Comparison of ENCODE assay signal across 8 cellular contexts in the genomic region with DNA sequence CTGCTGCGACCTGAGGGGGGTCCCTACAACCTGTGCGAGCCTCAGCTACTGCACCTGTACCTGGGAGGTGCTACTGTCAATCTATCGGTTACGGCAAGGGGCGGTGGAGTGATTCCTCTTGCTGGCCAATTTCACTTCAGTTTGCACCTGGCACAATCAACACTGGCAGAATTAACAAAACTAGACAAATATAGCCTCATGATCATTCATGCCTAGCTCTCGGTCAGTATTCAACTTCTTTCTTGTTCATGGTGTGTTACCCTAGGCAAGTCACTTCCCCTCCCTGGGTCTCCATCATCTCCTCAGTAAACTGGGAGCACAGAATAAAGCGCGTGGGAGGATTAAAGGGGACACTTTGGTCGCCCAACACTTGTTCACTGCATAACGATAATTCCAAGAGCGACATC. TPM values are rescaled to one million over a fixed set of nuclear protein-coding genes. Genes with fewer than 3 reads are reported as not detected.
DNase-seq lines count a peak whose midpoint lies in the region; ATAC-seq and TF ChIP-seq lines count a peak whose summit lies in the region.

No MANE protein-coding gene starts in this region.

- H3K4me3 Mint-ChIP-seq in effector memory CD8-positive, alpha-beta T cell, result peak overlapping the region; percentile 92 to 96

- H3K4me1 ChIP-seq in osteoblast (ENCODE audit: insufficient read depth, low read length), result peaks cover 43% of the 10 kb centered on the region

- peaks cover 10% of the 10 kb centered on the region for H3K36me3 ChIP-seq in osteoblast (ENCODE audit: insufficient read depth, low read length)

- no peaks in the 10 kb centered on the region for H3K9me3 ChIP-seq in osteoblast (ENCODE audit: low read depth, low read length)

- H3K27ac ChIP-seq in osteoblast (ENCODE audit: low read depth, low read length), result peak overlapping the region; percentile 79

- ATAC-seq in GM18870 (IDR thresholded peaks at IDR 0.05; ENCODE audit: unreplicated experiment), result peak; percentile 2
- no peak for ATAC-seq in effector memory CD8-positive, alpha-beta T cell (replicated peaks)
- no peak for ATAC-seq in GM21381 (IDR thresholded peaks at IDR 0.05; ENCODE audit: unreplicated experiment)

- H3K79me2 ChIP-seq in osteoblast (ENCODE audit: insufficient read depth, low read length), result peaks cover 61% of the 10 kb centered on the region

- peak overlapping the region; percentile 93 for H3K4me2 ChIP-seq in osteoblast (ENCODE audit: insufficient read depth, low read length)

- H3K9me3 Mint-ChIP-seq in effector memory CD8-positive, alpha-beta T cell, result no peaks in the 10 kb centered on the region

- TF ChIP-seq CTCF in osteoblast (IDR thresholded peaks at IDR 0.05; ENCODE audit: extremely low read depth, low read depth, low read length), result no peak

- H3K4me1 Mint-ChIP-seq in effector memory CD8-positive, alpha-beta T cell (ENCODE audit: low read depth in 2 of 2), result peaks cover 54 to 61% of the 10 kb centered on the region in 2 donors

- no peaks in the 10 kb centered on the region for H3K27me3 Mint-ChIP-seq in effector memory CD8-positive, alpha-beta T cell

- peak overlapping the region; percentile 81 for H3K4me3 ChIP-seq in osteoblast (ENCODE audit: insufficient read depth, low read length)

- peaks cover 15% of the 10 kb centered on the region for H4K20me1 ChIP-seq in osteoblast (ENCODE audit: insufficient read depth, low read length)

- no peaks in the 10 kb centered on the region for H3K27me3 ChIP-seq in osteoblast (ENCODE audit: insufficient read depth, low read length)

- DNase-seq in NAMALWA (ENCODE audit: low spot score) (peak; percentile 75), osteoblast (ENCODE audit: insufficient read length, low spot score, missing footprints) (peak; percentile 78), NCI-H345 treated with DMSO at 0.1 percent for 48 hours (lab: John Stamatoyannopoulos, UW; ENCODE audit: unreplicated experiment) (no peak), hypothalamus (lab: John Stamatoyannopoulos, UW) (no peak), DMS79 (lab: John Stamatoyannopoulos, UW) (no peak)
- no peak for DNase-seq in effector memory CD8-positive, alpha-beta T cell

- peaks cover 29% of the 10 kb centered on the region for H3K36me3 Mint-ChIP-seq in effector memory CD8-positive, alpha-beta T cell (ENCODE audit: insufficient read depth)

- peak overlapping the region; percentile 82 for H2AFZ ChIP-seq in osteoblast (ENCODE audit: low read length)

- H3K27ac Mint-ChIP-seq in effector memory CD8-positive, alpha-beta T cell, result peak overlapping the region; percentile 95 to 96

RNA-seq across cellular contexts. Expression of a gene that starts 0.6 kb away (rescaled TPM):
- total RNA-seq in osteoblast, result 1.8 and 2.1 TPM in 2 replicates

RNA-seq across cellular contexts. Expression of a gene that starts 0.9 kb away (rescaled TPM):
- total RNA-seq in osteoblast, result 86.9 and 96.6 TPM in 2 replicates

RNA-seq across cellular contexts. Expression of a gene that starts 48.0 kb away (rescaled TPM):
- total RNA-seq in osteoblast, result 0.29 and 0.36 TPM in 2 replicates

Comparison
In these comparisons a context has a peak if more than half of its experiments do, and no peak if none do; other contexts are left out.
1. DNase-seq: peak in NAMALWA (single experiment) and osteoblast (single experiment); none in effector memory CD8-positive, alpha-beta T cell (0 of 3), NCI-H345 treated with DMSO at 0.1 percent for 48 hours (single experiment), hypothalamus (0 of 51) and DMS79 (single experiment).